ENCODE assay signal across 19 cellular contexts in the genomic region with DNA sequence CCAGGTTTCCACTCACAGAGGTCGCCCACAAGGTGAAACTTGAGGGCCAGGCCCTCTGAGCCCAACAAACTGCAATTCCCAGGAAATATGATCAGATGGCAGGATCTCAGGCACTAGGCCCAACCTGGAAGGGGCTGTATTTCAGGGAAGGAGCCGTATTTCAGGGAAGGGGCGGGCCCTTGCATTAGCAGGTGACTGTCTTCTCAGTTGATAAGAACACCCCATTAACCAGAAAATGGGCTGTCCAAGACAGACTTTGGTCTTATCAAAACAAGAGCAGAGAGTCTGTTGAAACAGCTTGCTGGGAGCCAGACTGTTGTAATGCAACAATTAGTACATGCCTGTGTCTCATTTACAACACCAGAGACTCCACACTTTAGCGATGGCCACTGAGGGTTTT. TPM values are rescaled to one million over a fixed set of nuclear protein-coding genes. Genes with fewer than 3 reads are reported as not detected.
"Had no signal": no experiment of that assay in that cellular context is flagged by ENCODE, and none has a peak within 500 bp of the region (broad histone marks: within the 10 kb centered on the region; RNA-seq: fewer than 3 reads in every experiment).

No MANE protein-coding gene starts in this region.

- ATAC-seq: activated T-cell treated with anti-CD3 and anti-CD28 coated beads, Interleukin-2, amount 50 U/mL, for 72 hours; foreskin keratinocyte; heart left ventricle; stimulated activated naive CD8-positive, alpha-beta T cell treated with anti-CD3 and anti-CD28 coated beads, Interleukin-15, amount 100 ng/mL, for 72 hours had no signal

- H3K27me3 ChIP-seq: dorsolateral prefrontal cortex, testis had no signal

- DNase-seq: activated CD4-positive, alpha-beta memory T cell treated with anti-CD3 and anti-CD28 coated beads for 36 hours; activated T-cell treated with anti-CD3 and anti-CD28 coated beads, Interleukin-2, amount 50 U/mL, for 72 hours; cerebellar nuclear complex; dorsolateral prefrontal cortex; foreskin keratinocyte; heart left ventricle; islet precursor cell; mesendoderm; nephron progenitor cell; stimulated activated CD4-positive, alpha-beta T cell treated with anti-CD3 and anti-CD28 coated beads, Interleukin-4, amount 100 ng/mL, for 4 hours; stimulated activated naive CD8-positive, alpha-beta T cell treated with anti-CD3 and anti-CD28 coated beads, Interleukin-15, amount 100 ng/mL, for 72 hours; testis had no signal

- H3K9me3 ChIP-seq: esophagus muscularis mucosa, testis had no signal

- FAIRE-seq: endometrium had no signal

- H3K36me3 ChIP-seq: esophagus muscularis mucosa, heart left ventricle had no signal

- H3K4me1 ChIP-seq: foreskin keratinocyte had no signal

- H3K4me3 ChIP-seq: dorsolateral prefrontal cortex, esophagus muscularis mucosa, heart left ventricle, testis had no signal

- H3K27ac ChIP-seq: dorsolateral prefrontal cortex, esophagus muscularis mucosa, foreskin keratinocyte, heart left ventricle, testis had no signal

RNA-seq across cellular contexts. Expression of a gene that starts 10.9 kb away (rescaled TPM):
- total RNA-seq: activated CD4-positive, alpha-beta memory T cell treated with anti-CD3 and anti-CD28 coated beads for 36 hours; activated T-cell treated with anti-CD3 and anti-CD28 coated beads, Interleukin-2, amount 50 U/mL, for 72 hours; esophagus muscularis mucosa; foreskin keratinocyte; heart left ventricle; liver; osteocyte; renal cortical epithelial cell; skeletal muscle tissue; ureter had no signal
- polyA plus RNA-seq: foreskin keratinocyte, heart left ventricle, liver had no signal

RNA-seq across cellular contexts. Expression of a gene that starts 39.8 kb away (rescaled TPM):
- total RNA-seq: skeletal muscle tissue had no signal
